In the genomic region with DNA sequence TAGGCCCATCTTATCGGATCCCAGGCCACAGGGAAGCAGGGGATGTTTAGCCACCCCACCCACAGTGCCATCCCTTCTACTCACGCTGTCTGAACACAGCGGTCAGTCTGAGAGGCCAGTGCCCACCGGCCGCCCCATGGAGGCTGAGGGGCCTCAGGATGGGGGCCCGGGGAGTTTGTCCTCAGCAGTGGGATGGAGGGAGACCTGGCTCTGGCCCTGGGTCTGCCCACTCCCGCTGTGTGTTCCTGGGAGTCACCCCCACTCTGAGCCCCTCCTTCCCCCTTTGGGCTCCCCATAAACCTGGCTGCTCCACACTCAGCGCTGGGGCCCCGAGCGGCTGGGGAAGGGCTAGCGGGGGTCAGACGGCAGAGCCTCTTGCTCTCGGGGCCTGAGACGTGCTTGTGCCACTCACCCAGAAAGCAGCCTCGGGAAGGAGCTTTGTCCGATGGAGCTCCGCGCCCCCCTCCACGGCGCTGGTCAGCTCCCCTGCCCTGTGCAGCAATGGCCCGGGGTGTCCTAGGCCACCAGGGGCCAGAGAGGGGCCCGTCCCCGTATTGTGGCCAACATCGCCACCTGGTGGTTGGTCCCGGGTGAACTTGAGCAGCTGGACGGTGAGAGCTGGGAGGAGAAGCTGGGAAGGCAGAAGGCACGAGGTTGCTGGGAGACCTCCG, we compare ENCODE assay signal across 1 cellular context.
TF ChIP-seq lines count a peak whose summit lies in the region.

No MANE protein-coding gene starts in this region.

TF ChIP-seq in WTC11, 78 proteins besides CTCF, POLR2A, EP300 and RAD21 (continued from another document):
- TF ChIP-seq, protein P1, sequence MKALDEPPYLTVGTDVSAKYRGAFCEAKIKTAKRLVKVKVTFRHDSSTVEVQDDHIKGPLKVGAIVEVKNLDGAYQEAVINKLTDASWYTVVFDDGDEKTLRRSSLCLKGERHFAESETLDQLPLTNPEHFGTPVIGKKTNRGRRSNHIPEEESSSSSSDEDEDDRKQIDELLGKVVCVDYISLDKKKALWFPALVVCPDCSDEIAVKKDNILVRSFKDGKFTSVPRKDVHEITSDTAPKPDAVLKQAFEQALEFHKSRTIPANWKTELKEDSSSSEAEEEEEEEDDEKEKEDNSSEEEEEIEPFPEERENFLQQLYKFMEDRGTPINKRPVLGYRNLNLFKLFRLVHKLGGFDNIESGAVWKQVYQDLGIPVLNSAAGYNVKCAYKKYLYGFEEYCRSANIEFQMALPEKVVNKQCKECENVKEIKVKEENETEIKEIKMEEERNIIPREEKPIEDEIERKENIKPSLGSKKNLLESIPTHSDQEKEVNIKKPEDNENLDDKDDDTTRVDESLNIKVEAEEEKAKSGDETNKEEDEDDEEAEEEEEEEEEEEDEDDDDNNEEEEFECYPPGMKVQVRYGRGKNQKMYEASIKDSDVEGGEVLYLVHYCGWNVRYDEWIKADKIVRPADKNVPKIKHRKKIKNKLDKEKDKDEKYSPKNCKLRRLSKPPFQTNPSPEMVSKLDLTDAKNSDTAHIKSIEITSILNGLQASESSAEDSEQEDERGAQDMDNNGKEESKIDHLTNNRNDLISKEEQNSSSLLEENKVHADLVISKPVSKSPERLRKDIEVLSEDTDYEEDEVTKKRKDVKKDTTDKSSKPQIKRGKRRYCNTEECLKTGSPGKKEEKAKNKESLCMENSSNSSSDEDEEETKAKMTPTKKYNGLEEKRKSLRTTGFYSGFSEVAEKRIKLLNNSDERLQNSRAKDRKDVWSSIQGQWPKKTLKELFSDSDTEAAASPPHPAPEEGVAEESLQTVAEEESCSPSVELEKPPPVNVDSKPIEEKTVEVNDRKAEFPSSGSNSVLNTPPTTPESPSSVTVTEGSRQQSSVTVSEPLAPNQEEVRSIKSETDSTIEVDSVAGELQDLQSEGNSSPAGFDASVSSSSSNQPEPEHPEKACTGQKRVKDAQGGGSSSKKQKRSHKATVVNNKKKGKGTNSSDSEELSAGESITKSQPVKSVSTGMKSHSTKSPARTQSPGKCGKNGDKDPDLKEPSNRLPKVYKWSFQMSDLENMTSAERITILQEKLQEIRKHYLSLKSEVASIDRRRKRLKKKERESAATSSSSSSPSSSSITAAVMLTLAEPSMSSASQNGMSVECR (CRISPR knock-in tag; IDR thresholded peaks at IDR 0.05; ENCODE audit: borderline replicate concordance), result no peak
- TF ChIP-seq ZNF121 (CRISPR knock-in tag; IDR thresholded peaks at IDR 0.05) (peak; percentile 73), FOXP1 (CRISPR knock-in tag; IDR thresholded peaks at IDR 0.05; ENCODE audit: borderline replicate concordance) (peak; percentile 78; the same call in 1 of the 2 replicates), SMAD4 (CRISPR knock-in tag; IDR thresholded peaks at IDR 0.05) (no peak), GRHL2 (CRISPR knock-in tag; IDR thresholded peaks at IDR 0.05; ENCODE audit: insufficient replicate concordance, severe bottlenecking) (no peak), NR2C2 (CRISPR knock-in tag; IDR thresholded peaks at IDR 0.05) (no peak), SP1 (CRISPR knock-in tag; conservative IDR thresholded peaks at IDR 0.05) (peak; percentile 42; the same call in 1 of the 2 replicates), ZNF219 (CRISPR knock-in tag; IDR thresholded peaks at IDR 0.05; ENCODE audit: borderline replicate concordance) (no peak), EMX1 (CRISPR knock-in tag; IDR thresholded peaks at IDR 0.05) (no peak), NR1H2 (CRISPR knock-in tag; IDR thresholded peaks at IDR 0.05) (no peak), MYBL2 (CRISPR knock-in tag; IDR thresholded peaks at IDR 0.05) (0 out of 2 replicates have a peak, but pooled peaks have one; percentile 43)
- TF ChIP-seq, protein P2, sequence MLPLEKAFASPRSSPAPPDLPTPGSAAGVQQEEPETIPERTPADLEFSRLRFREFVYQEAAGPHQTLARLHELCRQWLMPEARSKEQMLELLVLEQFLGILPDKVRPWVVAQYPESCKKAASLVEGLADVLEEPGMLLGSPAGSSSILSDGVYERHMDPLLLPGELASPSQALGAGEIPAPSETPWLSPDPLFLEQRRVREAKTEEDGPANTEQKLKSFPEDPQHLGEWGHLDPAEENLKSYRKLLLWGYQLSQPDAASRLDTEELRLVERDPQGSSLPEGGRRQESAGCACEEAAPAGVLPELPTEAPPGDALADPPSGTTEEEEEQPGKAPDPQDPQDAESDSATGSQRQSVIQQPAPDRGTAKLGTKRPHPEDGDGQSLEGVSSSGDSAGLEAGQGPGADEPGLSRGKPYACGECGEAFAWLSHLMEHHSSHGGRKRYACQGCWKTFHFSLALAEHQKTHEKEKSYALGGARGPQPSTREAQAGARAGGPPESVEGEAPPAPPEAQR (CRISPR knock-in tag; IDR thresholded peaks at IDR 0.05), result no peak
- TF ChIP-seq, protein P3, sequence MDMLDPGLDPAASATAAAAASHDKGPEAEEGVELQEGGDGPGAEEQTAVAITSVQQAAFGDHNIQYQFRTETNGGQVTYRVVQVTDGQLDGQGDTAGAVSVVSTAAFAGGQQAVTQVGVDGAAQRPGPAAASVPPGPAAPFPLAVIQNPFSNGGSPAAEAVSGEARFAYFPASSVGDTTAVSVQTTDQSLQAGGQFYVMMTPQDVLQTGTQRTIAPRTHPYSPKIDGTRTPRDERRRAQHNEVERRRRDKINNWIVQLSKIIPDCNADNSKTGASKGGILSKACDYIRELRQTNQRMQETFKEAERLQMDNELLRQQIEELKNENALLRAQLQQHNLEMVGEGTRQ (CRISPR knock-in tag; IDR thresholded peaks at IDR 0.05), result no peak
- TF ChIP-seq, protein P4, sequence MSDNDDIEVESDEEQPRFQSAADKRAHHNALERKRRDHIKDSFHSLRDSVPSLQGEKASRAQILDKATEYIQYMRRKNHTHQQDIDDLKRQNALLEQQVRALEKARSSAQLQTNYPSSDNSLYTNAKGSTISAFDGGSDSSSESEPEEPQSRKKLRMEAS (CRISPR knock-in tag; IDR thresholded peaks at IDR 0.05), result peak; percentile 79
- TF ChIP-seq, protein P5, sequence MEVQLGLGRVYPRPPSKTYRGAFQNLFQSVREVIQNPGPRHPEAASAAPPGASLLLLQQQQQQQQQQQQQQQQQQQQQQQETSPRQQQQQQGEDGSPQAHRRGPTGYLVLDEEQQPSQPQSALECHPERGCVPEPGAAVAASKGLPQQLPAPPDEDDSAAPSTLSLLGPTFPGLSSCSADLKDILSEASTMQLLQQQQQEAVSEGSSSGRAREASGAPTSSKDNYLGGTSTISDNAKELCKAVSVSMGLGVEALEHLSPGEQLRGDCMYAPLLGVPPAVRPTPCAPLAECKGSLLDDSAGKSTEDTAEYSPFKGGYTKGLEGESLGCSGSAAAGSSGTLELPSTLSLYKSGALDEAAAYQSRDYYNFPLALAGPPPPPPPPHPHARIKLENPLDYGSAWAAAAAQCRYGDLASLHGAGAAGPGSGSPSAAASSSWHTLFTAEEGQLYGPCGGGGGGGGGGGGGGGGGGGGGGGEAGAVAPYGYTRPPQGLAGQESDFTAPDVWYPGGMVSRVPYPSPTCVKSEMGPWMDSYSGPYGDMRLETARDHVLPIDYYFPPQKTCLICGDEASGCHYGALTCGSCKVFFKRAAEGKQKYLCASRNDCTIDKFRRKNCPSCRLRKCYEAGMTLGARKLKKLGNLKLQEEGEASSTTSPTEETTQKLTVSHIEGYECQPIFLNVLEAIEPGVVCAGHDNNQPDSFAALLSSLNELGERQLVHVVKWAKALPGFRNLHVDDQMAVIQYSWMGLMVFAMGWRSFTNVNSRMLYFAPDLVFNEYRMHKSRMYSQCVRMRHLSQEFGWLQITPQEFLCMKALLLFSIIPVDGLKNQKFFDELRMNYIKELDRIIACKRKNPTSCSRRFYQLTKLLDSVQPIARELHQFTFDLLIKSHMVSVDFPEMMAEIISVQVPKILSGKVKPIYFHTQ (CRISPR knock-in tag; IDR thresholded peaks at IDR 0.05), result no peak
- TF ChIP-seq, protein P6, sequence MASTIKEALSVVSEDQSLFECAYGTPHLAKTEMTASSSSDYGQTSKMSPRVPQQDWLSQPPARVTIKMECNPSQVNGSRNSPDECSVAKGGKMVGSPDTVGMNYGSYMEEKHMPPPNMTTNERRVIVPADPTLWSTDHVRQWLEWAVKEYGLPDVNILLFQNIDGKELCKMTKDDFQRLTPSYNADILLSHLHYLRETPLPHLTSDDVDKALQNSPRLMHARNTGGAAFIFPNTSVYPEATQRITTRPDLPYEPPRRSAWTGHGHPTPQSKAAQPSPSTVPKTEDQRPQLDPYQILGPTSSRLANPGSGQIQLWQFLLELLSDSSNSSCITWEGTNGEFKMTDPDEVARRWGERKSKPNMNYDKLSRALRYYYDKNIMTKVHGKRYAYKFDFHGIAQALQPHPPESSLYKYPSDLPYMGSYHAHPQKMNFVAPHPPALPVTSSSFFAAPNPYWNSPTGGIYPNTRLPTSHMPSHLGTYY (CRISPR knock-in tag; IDR thresholded peaks at IDR 0.05), result no peak
- TF ChIP-seq, protein P7, sequence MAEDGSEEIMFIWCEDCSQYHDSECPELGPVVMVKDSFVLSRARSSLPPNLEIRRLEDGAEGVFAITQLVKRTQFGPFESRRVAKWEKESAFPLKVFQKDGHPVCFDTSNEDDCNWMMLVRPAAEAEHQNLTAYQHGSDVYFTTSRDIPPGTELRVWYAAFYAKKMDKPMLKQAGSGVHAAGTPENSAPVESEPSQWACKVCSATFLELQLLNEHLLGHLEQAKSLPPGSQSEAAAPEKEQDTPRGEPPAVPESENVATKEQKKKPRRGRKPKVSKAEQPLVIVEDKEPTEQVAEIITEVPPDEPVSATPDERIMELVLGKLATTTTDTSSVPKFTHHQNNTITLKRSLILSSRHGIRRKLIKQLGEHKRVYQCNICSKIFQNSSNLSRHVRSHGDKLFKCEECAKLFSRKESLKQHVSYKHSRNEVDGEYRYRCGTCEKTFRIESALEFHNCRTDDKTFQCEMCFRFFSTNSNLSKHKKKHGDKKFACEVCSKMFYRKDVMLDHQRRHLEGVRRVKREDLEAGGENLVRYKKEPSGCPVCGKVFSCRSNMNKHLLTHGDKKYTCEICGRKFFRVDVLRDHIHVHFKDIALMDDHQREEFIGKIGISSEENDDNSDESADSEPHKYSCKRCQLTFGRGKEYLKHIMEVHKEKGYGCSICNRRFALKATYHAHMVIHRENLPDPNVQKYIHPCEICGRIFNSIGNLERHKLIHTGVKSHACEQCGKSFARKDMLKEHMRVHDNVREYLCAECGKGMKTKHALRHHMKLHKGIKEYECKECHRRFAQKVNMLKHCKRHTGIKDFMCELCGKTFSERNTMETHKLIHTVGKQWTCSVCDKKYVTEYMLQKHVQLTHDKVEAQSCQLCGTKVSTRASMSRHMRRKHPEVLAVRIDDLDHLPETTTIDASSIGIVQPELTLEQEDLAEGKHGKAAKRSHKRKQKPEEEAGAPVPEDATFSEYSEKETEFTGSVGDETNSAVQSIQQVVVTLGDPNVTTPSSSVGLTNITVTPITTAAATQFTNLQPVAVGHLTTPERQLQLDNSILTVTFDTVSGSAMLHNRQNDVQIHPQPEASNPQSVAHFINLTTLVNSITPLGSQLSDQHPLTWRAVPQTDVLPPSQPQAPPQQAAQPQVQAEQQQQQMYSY (CRISPR knock-in tag; IDR thresholded peaks at IDR 0.05), result no peak
- TF ChIP-seq, protein P8, sequence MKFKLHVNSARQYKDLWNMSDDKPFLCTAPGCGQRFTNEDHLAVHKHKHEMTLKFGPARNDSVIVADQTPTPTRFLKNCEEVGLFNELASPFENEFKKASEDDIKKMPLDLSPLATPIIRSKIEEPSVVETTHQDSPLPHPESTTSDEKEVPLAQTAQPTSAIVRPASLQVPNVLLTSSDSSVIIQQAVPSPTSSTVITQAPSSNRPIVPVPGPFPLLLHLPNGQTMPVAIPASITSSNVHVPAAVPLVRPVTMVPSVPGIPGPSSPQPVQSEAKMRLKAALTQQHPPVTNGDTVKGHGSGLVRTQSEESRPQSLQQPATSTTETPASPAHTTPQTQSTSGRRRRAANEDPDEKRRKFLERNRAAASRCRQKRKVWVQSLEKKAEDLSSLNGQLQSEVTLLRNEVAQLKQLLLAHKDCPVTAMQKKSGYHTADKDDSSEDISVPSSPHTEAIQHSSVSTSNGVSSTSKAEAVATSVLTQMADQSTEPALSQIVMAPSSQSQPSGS (CRISPR knock-in tag; IDR thresholded peaks at IDR 0.05; ENCODE audit: borderline replicate concordance, low read depth), result no peak
- TF ChIP-seq, protein P9, sequence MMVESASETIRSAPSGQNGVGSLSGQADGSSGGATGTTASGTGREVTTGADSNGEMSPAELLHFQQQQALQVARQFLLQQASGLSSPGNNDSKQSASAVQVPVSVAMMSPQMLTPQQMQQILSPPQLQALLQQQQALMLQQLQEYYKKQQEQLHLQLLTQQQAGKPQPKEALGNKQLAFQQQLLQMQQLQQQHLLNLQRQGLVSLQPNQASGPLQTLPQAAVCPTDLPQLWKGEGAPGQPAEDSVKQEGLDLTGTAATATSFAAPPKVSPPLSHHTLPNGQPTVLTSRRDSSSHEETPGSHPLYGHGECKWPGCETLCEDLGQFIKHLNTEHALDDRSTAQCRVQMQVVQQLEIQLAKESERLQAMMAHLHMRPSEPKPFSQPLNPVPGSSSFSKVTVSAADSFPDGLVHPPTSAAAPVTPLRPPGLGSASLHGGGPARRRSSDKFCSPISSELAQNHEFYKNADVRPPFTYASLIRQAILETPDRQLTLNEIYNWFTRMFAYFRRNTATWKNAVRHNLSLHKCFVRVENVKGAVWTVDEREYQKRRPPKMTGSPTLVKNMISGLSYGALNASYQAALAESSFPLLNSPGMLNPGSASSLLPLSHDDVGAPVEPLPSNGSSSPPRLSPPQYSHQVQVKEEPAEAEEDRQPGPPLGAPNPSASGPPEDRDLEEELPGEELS (CRISPR knock-in tag; IDR thresholded peaks at IDR 0.05), result 0 out of 2 replicates have a peak, but pooled peaks have one; percentile 47
